In the genomic region with DNA sequence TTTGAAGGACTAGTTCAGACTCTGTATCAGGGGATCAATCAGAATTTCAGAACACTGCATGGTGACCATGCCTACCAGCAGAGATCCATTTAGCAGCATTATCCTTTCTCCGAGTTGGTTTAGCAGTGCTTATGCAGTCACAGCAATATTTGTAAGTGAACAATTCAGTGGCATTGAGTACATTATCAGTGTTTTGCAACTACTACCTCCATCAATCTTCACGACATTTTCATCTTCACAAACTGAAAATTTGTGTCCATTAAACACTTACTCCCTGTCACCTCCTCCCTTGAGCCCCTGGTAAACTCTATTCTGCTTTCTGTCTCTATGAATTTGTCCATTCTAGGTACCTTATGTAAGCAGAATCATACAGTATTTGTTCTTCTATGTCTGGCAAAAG, we compare ENCODE assay signal across 1 cellular context.
A peak's percentile ranks its signal among the peaks of the same experiment; 100 is the strongest.
TF ChIP-seq lines count a peak whose summit lies in the region.

No MANE protein-coding gene starts in this region.

TF ChIP-seq in K562, 482 proteins besides CTCF, POLR2A, EP300 and RAD21:
- TF ChIP-seq PBX2 (CRISPR knock-in tag; IDR thresholded peaks at IDR 0.05; ENCODE audit: low read depth): no peak
- TF ChIP-seq PBX2 (tag; conservative IDR thresholded peaks at IDR 0.05; ENCODE audit: low read depth): peak; percentile 59
- TF ChIP-seq MEIS2 (IDR thresholded peaks at IDR 0.05; ENCODE audit: partially characterized antibody): peak; percentile 59
- TF ChIP-seq, protein P1, sequence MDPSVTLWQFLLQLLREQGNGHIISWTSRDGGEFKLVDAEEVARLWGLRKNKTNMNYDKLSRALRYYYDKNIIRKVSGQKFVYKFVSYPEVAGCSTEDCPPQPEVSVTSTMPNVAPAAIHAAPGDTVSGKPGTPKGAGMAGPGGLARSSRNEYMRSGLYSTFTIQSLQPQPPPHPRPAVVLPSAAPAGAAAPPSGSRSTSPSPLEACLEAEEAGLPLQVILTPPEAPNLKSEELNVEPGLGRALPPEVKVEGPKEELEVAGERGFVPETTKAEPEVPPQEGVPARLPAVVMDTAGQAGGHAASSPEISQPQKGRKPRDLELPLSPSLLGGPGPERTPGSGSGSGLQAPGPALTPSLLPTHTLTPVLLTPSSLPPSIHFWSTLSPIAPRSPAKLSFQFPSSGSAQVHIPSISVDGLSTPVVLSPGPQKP (CRISPR knock-in tag; IDR thresholded peaks at IDR 0.05): no peak
TF ChIP-seq in K562: peak in this region for 2.
